1 cellular context compared by ENCODE assay signal in genomic region chr6:165889636-165890403, GRCh38.
TF ChIP-seq lines count a peak whose summit lies in the region.

No MANE protein-coding gene starts in this region.

TF ChIP-seq in liver, 16 proteins besides CTCF, POLR2A, EP300 and RAD21 (continued from another document):
- TF ChIP-seq REST (IDR thresholded peaks at IDR 0.05) (no peak), HNF4A (conservative IDR thresholded peaks at IDR 0.05) (no peak), YY1 (IDR thresholded peaks at IDR 0.05) (no peak), TAF1 (conservative IDR thresholded peaks at IDR 0.05) (no peak)
